Comparison of ENCODE assay signal across 21 cellular contexts in the genomic region with DNA sequence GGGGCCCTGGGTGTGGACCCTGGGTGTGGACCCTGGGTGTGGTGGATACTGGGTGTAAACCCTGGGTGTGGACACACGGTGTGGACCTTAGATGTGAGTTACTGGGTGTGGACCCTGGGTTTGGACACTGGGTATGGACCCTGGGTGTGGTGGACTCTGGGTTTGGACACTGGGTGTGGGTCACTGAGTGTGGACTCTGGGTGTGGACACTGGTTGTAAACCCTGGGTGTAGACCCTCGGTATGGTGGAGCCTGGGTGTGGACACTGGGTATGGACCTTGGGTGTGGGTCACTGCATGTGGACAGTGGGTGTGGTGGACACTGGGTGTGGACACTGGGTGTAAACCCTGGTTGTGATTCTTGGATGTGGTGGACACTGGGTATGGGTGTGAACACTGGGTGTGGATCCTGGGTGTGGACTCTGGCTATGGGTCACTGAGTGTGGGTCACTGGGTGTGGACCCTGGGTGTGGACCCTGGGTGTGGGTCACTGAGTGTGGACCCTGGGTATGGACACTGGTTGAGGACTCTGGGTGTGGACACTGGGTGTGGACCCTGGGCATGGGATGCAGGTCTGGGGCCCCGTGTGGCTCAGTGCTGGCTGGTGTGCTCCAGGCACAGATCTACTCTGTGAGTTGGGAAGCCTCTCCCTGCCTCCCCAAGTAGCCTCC.
DNase-seq lines count a peak whose midpoint lies in the region; ATAC-seq, FAIRE-seq and TF ChIP-seq lines count a peak whose summit lies in the region.
"Had no signal": no experiment of that assay in that cellular context is flagged by ENCODE, and none has a peak within 500 bp of the region (broad histone marks: within the 10 kb centered on the region; RNA-seq: fewer than 3 reads in every experiment).

No MANE protein-coding gene starts in this region.

- no peaks in the 10 kb centered on the region for H3K23me2 ChIP-seq in H1 (ENCODE audit: low read depth, low read length)

- WGBS in H1 (ENCODE audit: extremely low coverage in 1 of 2, insufficient coverage in 1 of 2, insufficient read length in 1 of 2, insufficient replicate concordance in 2 of 2, low coverage in 1 of 2, low lambda C conversion rate in 2 of 2, missing lambda C conversion rate in 1 of 2), 2 experiments = 100% methylated on average over 3 of the region's 3 CpGs; no CpG with 5 or more reads in 1 of the 2 experiments
- 68 to 92% (median 85%) methylated on average over 2 to 3 of the region's 3 CpGs for WGBS in spleen, 5 donors

- intact Hi-C loops in naive thymus-derived CD4-positive, alpha-beta T cell (cut with micrococcal nuclease) = no loop called here
- intact Hi-C loops in spleen (cut with DNase I; ENCODE audit: low total_unique reads) = no loop called here

- TF ChIP-seq CTCF in H1 (IDR thresholded peaks at IDR 0.05; ENCODE audit: control extremely low read depth in 1 of 3, insufficient read depth in 1 of 3, low read depth in 1 of 3, low read length in 3 of 3) = no peak
- TF ChIP-seq CTCF in spleen (IDR thresholded peaks at IDR 0.05 in 8 of 11, conservative IDR thresholded peaks at IDR 0.05 in 3 of 11) = no peak

- FAIRE-seq in H1 (lab: Jason Lieb, UNC) (no peak), RCC 7860 (lab: Jason Lieb, UNC) (no peak)
- FAIRE-seq: A204.1, GM12891, GM18507, H54 had no signal

- 0 out of 2 replicates have a peak overlapping the region, but pooled peaks have one; percentile 18 for H2BK20ac ChIP-seq in H1 (ENCODE audit: low read length)

- CTCF ChIA-PET in H1 (lab: Charles Lee; ENCODE audit: partially characterized antibody) = interaction anchor here (1.3 kb wide), 1 partner anchor 156 kb away, joined by 3 read pairs; no protein-coding TSS in a partner anchor
- CTCF ChIA-PET in naive thymus-derived CD4-positive, alpha-beta T cell (lab: Charles Lee) = no interaction called here

- H4K5ac ChIP-seq in H1 (ENCODE audit: insufficient read length, low read depth, low read length) = no peak overlapping the region

- no peak overlapping the region for H4K91ac ChIP-seq in H1 (replicated peaks; ENCODE audit: insufficient read length, low read length)

- H3K27me3 ChIP-seq in H1 (replicated peaks in 1 of 4; ENCODE audit: control insufficient read depth in 3 of 4, extremely low read depth in 1 of 4, insufficient read depth in 3 of 4, low read length in 3 of 4) (no peaks in the 10 kb centered on the region), spleen (replicated peaks in 1 of 7) (no peaks in the 10 kb centered on the region)
- H3K27me3 ChIP-seq in naive thymus-derived CD4-positive, alpha-beta T cell (ENCODE audit: control insufficient read depth in 2 of 2, insufficient read depth in 2 of 2, low read length in 2 of 2) = no peaks in the 10 kb centered on the region
- H3K27me3 ChIP-seq: BLaER1, MG63 had no signal

- 0 out of 2 replicates have a peak overlapping the region, but pooled peaks have one; percentile 6 for H2AK5ac ChIP-seq in H1 (ENCODE audit: low read depth, low read length)

- H3K79me1 ChIP-seq in H1 (ENCODE audit: low read depth, low read length) = no peaks in the 10 kb centered on the region

- H3K4me3 ChIP-seq in H1 (ENCODE audit: extremely low read depth in 1 of 4, insufficient read depth in 2 of 4, low read depth in 3 of 4, low read length in 4 of 4) (no peak overlapping the region), spleen (no peak overlapping the region)
- H3K4me3 ChIP-seq in naive thymus-derived CD4-positive, alpha-beta T cell (ENCODE audit: low read length) = no peak overlapping the region
- H3K4me3 ChIP-seq: BLaER1, MG63 had no signal

- no peaks in the 10 kb centered on the region for H3K27me3 Mint-ChIP-seq in activated naive CD8-positive, alpha-beta T cell treated with anti-CD3 and anti-CD28 coated beads, Interleukin-2, amount 50 U/mL, for 24 hours
- no peaks in the 10 kb centered on the region for H3K27me3 Mint-ChIP-seq in activated naive CD8-positive, alpha-beta T cell treated with anti-CD3 and anti-CD28 coated beads for 36 hours
- H3K27me3 Mint-ChIP-seq in naive thymus-derived CD4-positive, alpha-beta T cell = peaks cover 0 to 12% (median 0%) of the 10 kb centered on the region in 5 donors
- H3K27me3 Mint-ChIP-seq: CD8-positive, alpha-beta memory T cell had no signal

- no peak overlapping the region for H3K9ac ChIP-seq in H1 (replicated peaks in 1 of 4; ENCODE audit: extremely low read depth in 1 of 4, low read depth in 3 of 4, low read length in 3 of 4)
- H3K9ac ChIP-seq: BLaER1 had no signal

- no peak overlapping the region for H3K4ac ChIP-seq in H1 (replicated peaks; ENCODE audit: insufficient read length, low read depth, low read length)

- no peak for TF ChIP-seq RAD21 in H1 (IDR thresholded peaks at IDR 0.05 in 1 of 2, conservative IDR thresholded peaks at IDR 0.05 in 1 of 2; ENCODE audit: low read depth in 2 of 2, low read length in 2 of 2)

- 0 out of 2 replicates have a peak overlapping the region, but pooled peaks have one; percentile 60 for H2BK12ac ChIP-seq in H1 (ENCODE audit: low read depth, low read length)

- POLR2A ChIA-PET in H1 (lab: Charles Lee; ENCODE audit: partially characterized antibody) = no interaction called here
- POLR2A ChIA-PET in naive thymus-derived CD4-positive, alpha-beta T cell (lab: Charles Lee) = no interaction called here

- H4K20me1 ChIP-seq in H1 (replicated peaks in 1 of 2; ENCODE audit: control insufficient read depth in 1 of 2, insufficient read depth in 2 of 2, low read length in 2 of 2) = no peaks in the 10 kb centered on the region
- H4K20me1 ChIP-seq: BLaER1 had no signal

- no peaks in the 10 kb centered on the region for H3K36me3 Mint-ChIP-seq in activated naive CD8-positive, alpha-beta T cell treated with anti-CD3 and anti-CD28 coated beads, Interleukin-2, amount 50 U/mL, for 24 hours (ENCODE audit: low read depth)
- H3K36me3 Mint-ChIP-seq in activated naive CD8-positive, alpha-beta T cell treated with anti-CD3 and anti-CD28 coated beads for 36 hours = no peaks in the 10 kb centered on the region
- H3K36me3 Mint-ChIP-seq in naive thymus-derived CD4-positive, alpha-beta T cell = no peaks in the 10 kb centered on the region
- H3K36me3 Mint-ChIP-seq: CD8-positive, alpha-beta memory T cell had no signal

- H2BK120ac ChIP-seq in H1 (replicated peaks; ENCODE audit: low read depth, low read length) = no peak overlapping the region

- no peaks in the 10 kb centered on the region for H3K36me3 ChIP-seq in H1 (ENCODE audit: control insufficient read depth in 2 of 4, insufficient read depth in 4 of 4, low read length in 3 of 4)
- no peaks in the 10 kb centered on the region for H3K36me3 ChIP-seq in naive thymus-derived CD4-positive, alpha-beta T cell (ENCODE audit: control insufficient read depth in 2 of 3, insufficient read depth in 3 of 3, low read length in 3 of 3)
- no peaks in the 10 kb centered on the region for H3K36me3 ChIP-seq in spleen
- H3K36me3 ChIP-seq: BLaER1, MG63 had no signal

- H2BK5ac ChIP-seq in H1 (ENCODE audit: low read depth, low read length) = no peak overlapping the region

- H3K4me1 ChIP-seq in H1 (replicated peaks in 1 of 4; ENCODE audit: control insufficient read depth in 3 of 4, insufficient read depth in 4 of 4, low read length in 3 of 4) = peaks cover 0 to 4% (median 2%) of the 10 kb centered on the region in 4 experiments; a peak in 2 of 7 replicates
- H3K4me1 ChIP-seq in naive thymus-derived CD4-positive, alpha-beta T cell (ENCODE audit: control insufficient read depth in 2 of 2, insufficient read depth in 2 of 2, low read length in 2 of 2) = no peaks in the 10 kb centered on the region
- no peaks in the 10 kb centered on the region for H3K4me1 ChIP-seq in spleen

- no peak overlapping the region for H3K4me2 ChIP-seq in H1 (ENCODE audit: insufficient read depth in 1 of 2, low read depth in 2 of 2, low read length in 2 of 2)
- H3K4me2 ChIP-seq: BLaER1 had no signal

- no peaks in the 10 kb centered on the region for H3K9me3 Mint-ChIP-seq in activated naive CD8-positive, alpha-beta T cell treated with anti-CD3 and anti-CD28 coated beads, Interleukin-2, amount 50 U/mL, for 24 hours
- no peaks in the 10 kb centered on the region for H3K9me3 Mint-ChIP-seq in activated naive CD8-positive, alpha-beta T cell treated with anti-CD3 and anti-CD28 coated beads for 36 hours
- H3K9me3 Mint-ChIP-seq in naive thymus-derived CD4-positive, alpha-beta T cell = no peaks in the 10 kb centered on the region
- H3K9me3 Mint-ChIP-seq: CD8-positive, alpha-beta memory T cell had no signal

- H3K56ac ChIP-seq in H1 (replicated peaks; ENCODE audit: insufficient read length, low read depth, low read length) = no peak overlapping the region

- no peak overlapping the region for H3K14ac ChIP-seq in H1 (ENCODE audit: insufficient read length)

- no peak for TF ChIP-seq EP300 in H1 (IDR thresholded peaks at IDR 0.05; ENCODE audit: borderline replicate concordance in 1 of 2, low read depth in 2 of 2, low read length in 2 of 2)

- no peak overlapping the region for H3K4me3 Mint-ChIP-seq in activated naive CD8-positive, alpha-beta T cell treated with anti-CD3 and anti-CD28 coated beads, Interleukin-2, amount 50 U/mL, for 24 hours
- H3K4me3 Mint-ChIP-seq in activated naive CD8-positive, alpha-beta T cell treated with anti-CD3 and anti-CD28 coated beads for 36 hours = no peak overlapping the region
- no peak overlapping the region for H3K4me3 Mint-ChIP-seq in naive thymus-derived CD4-positive, alpha-beta T cell
- H3K4me3 Mint-ChIP-seq: CD8-positive, alpha-beta memory T cell had no signal

- TF ChIP-seq POLR2A in H1 (IDR thresholded peaks at IDR 0.05; ENCODE audit: control extremely low read depth in 1 of 2, low read depth in 2 of 2, low read length in 2 of 2) = no peak
- no peak for TF ChIP-seq POLR2A in spleen (IDR thresholded peaks at IDR 0.05)

- H3K18ac ChIP-seq in H1 (ENCODE audit: extremely low read depth, low read length) = no peak overlapping the region

- no peak overlapping the region for H3K23ac ChIP-seq in H1 (ENCODE audit: insufficient read length)

- H2BK15ac ChIP-seq in H1 (ENCODE audit: low read length) = peak overlapping the region; percentile 81

- H3K9me3 ChIP-seq in H1 (ENCODE audit: insufficient read depth in 2 of 2, low read depth in 1 of 2, low read length in 1 of 2) (no peaks in the 10 kb centered on the region; a peak in 1 of 4 replicates), spleen (peaks cover 0 to 5% (median 0%) of the 10 kb centered on the region in 8 donors)
- no peaks in the 10 kb centered on the region for H3K9me3 ChIP-seq in naive thymus-derived CD4-positive, alpha-beta T cell (ENCODE audit: control insufficient read depth in 2 of 3, low read length in 3 of 3)
- H3K9me3 ChIP-seq: BLaER1, MG63 had no signal

- H4K8ac ChIP-seq in H1 (ENCODE audit: extremely low read depth, insufficient read depth, low read length) = peak overlapping the region; percentile 29; the same call in 1 of the 2 replicates

- no peak overlapping the region for H2AFZ ChIP-seq in H1 (ENCODE audit: low read length)

- H3K4me1 Mint-ChIP-seq in activated naive CD8-positive, alpha-beta T cell treated with anti-CD3 and anti-CD28 coated beads, Interleukin-2, amount 50 U/mL, for 24 hours = no peaks in the 10 kb centered on the region
- H3K4me1 Mint-ChIP-seq in activated naive CD8-positive, alpha-beta T cell treated with anti-CD3 and anti-CD28 coated beads for 36 hours = no peaks in the 10 kb centered on the region
- H3K4me1 Mint-ChIP-seq in naive thymus-derived CD4-positive, alpha-beta T cell = no peaks in the 10 kb centered on the region
- H3K4me1 Mint-ChIP-seq: CD8-positive, alpha-beta memory T cell had no signal

- no peaks in the 10 kb centered on the region for H3K79me2 ChIP-seq in H1 (ENCODE audit: control insufficient read depth in 1 of 2, insufficient read depth in 2 of 2, low read length in 2 of 2)

- H3K27ac ChIP-seq in H1 (ENCODE audit: low read depth, low read length) (no peak overlapping the region), spleen (no peak overlapping the region)
- H3K27ac ChIP-seq in naive thymus-derived CD4-positive, alpha-beta T cell (ENCODE audit: low read depth, low read length) = no peak overlapping the region
- H3K27ac ChIP-seq: BLaER1 had no signal

- ATAC-seq in activated naive CD8-positive, alpha-beta T cell treated with anti-CD3 and anti-CD28 coated beads, Interleukin-2, amount 50 U/mL, for 24 hours = peak; percentile 13
- ATAC-seq in naive thymus-derived CD4-positive, alpha-beta T cell = peak; percentile 18
- ATAC-seq in GM18520 (IDR thresholded peaks at IDR 0.05; ENCODE audit: unreplicated experiment) = no peak
- ATAC-seq: Panc1 had no signal

- no peak for DNase-seq in activated naive CD8-positive, alpha-beta T cell treated with anti-CD3 and anti-CD28 coated beads, Interleukin-2, amount 50 U/mL, for 24 hours
- DNase-seq in activated naive CD8-positive, alpha-beta T cell treated with anti-CD3 and anti-CD28 coated beads for 36 hours = no peak
- DNase-seq in H1 (ENCODE audit: low read depth in 1 of 2, low spot score in 2 of 2) (no peak), spleen (peak; percentile 47), HK-2 (ENCODE audit: unreplicated experiment) (no peak), RCC 7860 (ENCODE audit: low spot score) (no peak)
- no peak for DNase-seq in naive thymus-derived CD4-positive, alpha-beta T cell
- DNase-seq: CD8-positive, alpha-beta memory T cell; GF-D8; MG63; NCI-H146; NCI-H2081; NCI-H510A; SIG-M5 had no signal

- H3K27ac Mint-ChIP-seq in activated naive CD8-positive, alpha-beta T cell treated with anti-CD3 and anti-CD28 coated beads, Interleukin-2, amount 50 U/mL, for 24 hours = no peak overlapping the region
- no peak overlapping the region for H3K27ac Mint-ChIP-seq in activated naive CD8-positive, alpha-beta T cell treated with anti-CD3 and anti-CD28 coated beads for 36 hours
- no peak overlapping the region for H3K27ac Mint-ChIP-seq in naive thymus-derived CD4-positive, alpha-beta T cell
- H3K27ac Mint-ChIP-seq: CD8-positive, alpha-beta memory T cell had no signal
